ENCODE assay signal across 9 cellular contexts in genomic region chr3:112302881-112303761, GRCh38. TPM values are rescaled to one million over a fixed set of nuclear protein-coding genes. Genes with fewer than 3 reads are reported as not detected.
A peak's percentile ranks its signal among the peaks of the same experiment; 100 is the strongest.
DNase-seq lines count a peak whose midpoint lies in the region; ATAC-seq, FAIRE-seq and TF ChIP-seq lines count a peak whose summit lies in the region.
"Had no signal": no experiment of that assay in that cellular context is flagged by ENCODE, and none has a peak within 500 bp of the region (broad histone marks: within the 10 kb centered on the region; RNA-seq: fewer than 3 reads in every experiment).

No MANE protein-coding gene starts in this region.

- H3K36me3 Mint-ChIP-seq in CD4-positive, CD25-positive, alpha-beta regulatory T cell, result no peaks in the 10 kb centered on the region

- no peaks in the 10 kb centered on the region for H3K9me3 Mint-ChIP-seq in CD4-positive, CD25-positive, alpha-beta regulatory T cell
- H3K9me3 Mint-ChIP-seq: dendritic cell treated with granulocyte-macrophage colony-stimulating factor and Interleukin-4, amounts not matched to agents 40 ng/mL and 50 ng/mL, for 4 days had no signal

- no peak overlapping the region for H3K4me3 Mint-ChIP-seq in CD4-positive, CD25-positive, alpha-beta regulatory T cell
- H3K4me3 Mint-ChIP-seq: dendritic cell treated with granulocyte-macrophage colony-stimulating factor and Interleukin-4, amounts not matched to agents 40 ng/mL and 50 ng/mL, for 4 days had no signal

- no peak overlapping the region for H3K27ac Mint-ChIP-seq in CD4-positive, CD25-positive, alpha-beta regulatory T cell
- H3K27ac Mint-ChIP-seq: dendritic cell treated with granulocyte-macrophage colony-stimulating factor and Interleukin-4, amounts not matched to agents 40 ng/mL and 50 ng/mL, for 4 days had no signal

- in situ Hi-C loops in brain microvascular endothelial cell (cut with HindIII; ENCODE audit: low pct_ligation_motif_present, low sequenced_read_pairs), result loop anchor here (25.0 kb wide), 1 partner anchor 209 kb away; no protein-coding TSS in a partner anchor

- TF ChIP-seq POLR2A in H54 (IDR thresholded peaks at IDR 0.05; ENCODE audit: low read depth, low read length), result no peak

- no peaks in the 10 kb centered on the region for H3K36me3 ChIP-seq in CD4-positive, CD25-positive, alpha-beta regulatory T cell (ENCODE audit: control insufficient read depth, insufficient read depth, low read length)
- no peaks in the 10 kb centered on the region for H3K36me3 ChIP-seq in brain microvascular endothelial cell (replicated peaks)

- no peak overlapping the region for H3K27ac ChIP-seq in CD4-positive, CD25-positive, alpha-beta regulatory T cell (ENCODE audit: insufficient read depth, low read length, poor library complexity, severe bottlenecking)
- H3K27ac ChIP-seq in brain microvascular endothelial cell, result no peak overlapping the region

- no peak for FAIRE-seq in H54 (lab: Jason Lieb, UNC)

- H3K4me1 ChIP-seq in CD4-positive, CD25-positive, alpha-beta regulatory T cell (ENCODE audit: control insufficient read depth, insufficient read depth, low read length, poor library complexity, severe bottlenecking), result peaks cover 12% of the 10 kb centered on the region

- H3K9me3 ChIP-seq in CD4-positive, CD25-positive, alpha-beta regulatory T cell (ENCODE audit: control insufficient read depth in 2 of 2, low read length in 2 of 2), result no peaks in the 10 kb centered on the region

- H3K4me1 Mint-ChIP-seq in CD4-positive, CD25-positive, alpha-beta regulatory T cell, result peaks cover 0 to 8% (median 7%) of the 10 kb centered on the region in 4 donors

- ATAC-seq in CD4-positive, CD25-positive, alpha-beta regulatory T cell (ENCODE audit: low read depth in 2 of 2), result peak; percentile 50 to 52
- ATAC-seq in HG02870 (IDR thresholded peaks at IDR 0.05; ENCODE audit: unreplicated experiment), result peak; percentile 51

- no peaks in the 10 kb centered on the region for H3K27me3 ChIP-seq in CD4-positive, CD25-positive, alpha-beta regulatory T cell (ENCODE audit: control insufficient read depth, insufficient read depth, low read length)
- H3K27me3 ChIP-seq in brain microvascular endothelial cell (replicated peaks), result no peaks in the 10 kb centered on the region

- peak overlapping the region; percentile 87 for H3K4me3 ChIP-seq in CD4-positive, CD25-positive, alpha-beta regulatory T cell (ENCODE audit: low read depth, low read length)
- H3K4me3 ChIP-seq in brain microvascular endothelial cell (ENCODE audit: low read depth, low read length), result peak overlapping the region; percentile 61

- TF ChIP-seq CTCF in brain microvascular endothelial cell (IDR thresholded peaks at IDR 0.05; ENCODE audit: low read depth, low read length, missing control alignments), result no peak

- H3K27me3 Mint-ChIP-seq in CD4-positive, CD25-positive, alpha-beta regulatory T cell, result no peaks in the 10 kb centered on the region
- H3K27me3 Mint-ChIP-seq: dendritic cell treated with granulocyte-macrophage colony-stimulating factor and Interleukin-4, amounts not matched to agents 40 ng/mL and 50 ng/mL, for 4 days had no signal

- peak in 1 of 3 donors; percentile 50 for DNase-seq in CD4-positive, CD25-positive, alpha-beta regulatory T cell
- DNase-seq in brain microvascular endothelial cell (no peak), lung microvascular endothelial cell (ENCODE audit: low read depth in 2 of 2) (peak; percentile 4 to 18), NCI-H2171 (lab: John Stamatoyannopoulos, UW) (no peak), NCI-H345 treated with DMSO at 0.1 percent for 48 hours (lab: John Stamatoyannopoulos, UW; ENCODE audit: unreplicated experiment) (no peak), H54 (ENCODE audit: insufficient read length, low spot score) (no peak), HCEC 1CT (no peak)

RNA-seq across cellular contexts. Expression of gene SLC9C1, which starts 9.1 kb away (rescaled TPM):
- not detected for total RNA-seq in CD4-positive, CD25-positive, alpha-beta regulatory T cell
- not detected for polyA plus RNA-seq in CD4-positive, CD25-positive, alpha-beta regulatory T cell
- total RNA-seq in lung microvascular endothelial cell, result under 0.01 TPM in 2 replicates

RNA-seq across cellular contexts. Expression of gene CD200, which starts 29.8 kb away (rescaled TPM):
- total RNA-seq in CD4-positive, CD25-positive, alpha-beta regulatory T cell, result 2.8 TPM
- polyA plus RNA-seq in CD4-positive, CD25-positive, alpha-beta regulatory T cell, result 1 to 10 TPM; 1.9 to 4.8 (median 3.4) TPM
- 3.1 and 9.9 TPM in 2 replicates for total RNA-seq in lung microvascular endothelial cell

Comparison
In these comparisons a context has a peak if more than half of its experiments do, and no peak if none do; other contexts are left out.
1. DNase-seq: peak in lung microvascular endothelial cell (2 of 2); none in brain microvascular endothelial cell (single experiment), NCI-H2171 (single experiment), NCI-H345 treated with DMSO at 0.1 percent for 48 hours (single experiment), H54 (single experiment) and HCEC 1CT (single experiment).